1 cellular context compared by ENCODE assay signal in genomic region chr3:76310661-76311060, GRCh38.
TF ChIP-seq lines count a peak whose summit lies in the region.

No MANE protein-coding gene starts in this region.

TF ChIP-seq in GM23338, 12 proteins besides CTCF, POLR2A, EP300 and RAD21 (continued from another document):
- no peak for TF ChIP-seq ZNF462 (CRISPR knock-in tag; IDR thresholded peaks at IDR 0.05)
- no peak for TF ChIP-seq ZNF331 (CRISPR knock-in tag; IDR thresholded peaks at IDR 0.05; ENCODE audit: low read depth)
- TF ChIP-seq REST (IDR thresholded peaks at IDR 0.05; ENCODE audit: unreplicated experiment) = no peak
- TF ChIP-seq ZNF114 (CRISPR knock-in tag; IDR thresholded peaks at IDR 0.05) = no peak
- no peak for TF ChIP-seq CREB1 (CRISPR knock-in tag; IDR thresholded peaks at IDR 0.05; ENCODE audit: low read depth)
- no peak for TF ChIP-seq STAT1 (IDR thresholded peaks at IDR 0.05; ENCODE audit: unreplicated experiment)
- no peak for TF ChIP-seq EZH2 (IDR thresholded peaks at IDR 0.05; ENCODE audit: low read depth, unreplicated experiment)
- no peak for TF ChIP-seq ETS1 (IDR thresholded peaks at IDR 0.05)
- no peak for TF ChIP-seq JUNB (IDR thresholded peaks at IDR 0.05; ENCODE audit: unreplicated experiment)
